1 cellular context compared by ENCODE assay signal in the genomic region with DNA sequence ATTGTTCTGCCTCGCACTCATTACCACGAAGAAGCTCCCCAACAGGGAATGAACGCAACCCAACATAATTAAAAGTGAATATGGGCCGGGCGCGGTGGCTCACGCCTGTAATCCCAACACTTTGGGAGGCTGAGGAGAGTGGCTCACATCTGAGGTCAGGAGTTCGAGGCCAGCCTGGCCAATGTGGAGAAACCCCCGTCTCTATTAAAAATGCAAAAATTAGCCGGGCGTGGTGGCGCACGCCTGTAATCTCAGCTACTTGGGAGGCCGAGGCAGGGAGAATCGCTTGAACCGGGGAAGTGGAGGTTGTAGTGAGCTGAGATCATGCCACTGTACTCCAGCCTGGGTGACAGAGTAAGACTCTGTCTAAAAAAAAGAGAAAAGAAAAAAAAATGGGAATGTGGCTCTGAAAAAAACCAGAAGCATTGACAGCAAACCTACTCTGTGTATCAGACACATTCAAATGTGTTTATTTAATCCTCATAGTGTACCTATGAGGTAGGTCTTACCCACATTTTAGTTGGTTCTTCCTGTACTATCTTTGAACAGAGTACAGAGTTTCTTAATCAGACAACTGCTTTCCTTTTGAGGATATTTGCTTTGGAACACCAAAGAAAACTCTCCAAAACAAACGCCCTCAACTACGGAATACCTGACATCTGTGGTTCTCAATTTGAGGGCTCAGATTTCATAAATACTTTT.
TF ChIP-seq lines count a peak whose summit lies in the region.

No MANE protein-coding gene starts in this region.

TF ChIP-seq in endothelial cell of umbilical vein, 7 proteins besides CTCF, POLR2A, EP300 and RAD21:
- TF ChIP-seq POLR2AphosphoS5 (IDR thresholded peaks at IDR 0.05; ENCODE audit: insufficient read depth, low read depth, low read length) (no peak), GATA2 (IDR thresholded peaks at IDR 0.05; ENCODE audit: insufficient read depth, insufficient read length, low read depth, low read length) (no peak), FOS (IDR thresholded peaks at IDR 0.05; ENCODE audit: borderline replicate concordance, insufficient read depth, low read length) (no peak), EZH2 (IDR thresholded peaks at IDR 0.05; ENCODE audit: borderline replicate concordance, low read depth, low read length, severe bottlenecking) (no peak), MYC (IDR thresholded peaks at IDR 0.05; ENCODE audit: low read depth, low read length) (no peak), JUN (IDR thresholded peaks at IDR 0.05; ENCODE audit: borderline replicate concordance, insufficient read depth, insufficient read length, low read depth) (no peak)
- TF ChIP-seq, protein P1, sequence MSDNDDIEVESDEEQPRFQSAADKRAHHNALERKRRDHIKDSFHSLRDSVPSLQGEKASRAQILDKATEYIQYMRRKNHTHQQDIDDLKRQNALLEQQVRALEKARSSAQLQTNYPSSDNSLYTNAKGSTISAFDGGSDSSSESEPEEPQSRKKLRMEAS (IDR thresholded peaks at IDR 0.05; ENCODE audit: insufficient read depth, insufficient read length): no peak
